23 cellular contexts compared by ENCODE assay signal in genomic region chr4:124409044-124409443, GRCh38.
DNase-seq lines count a peak whose midpoint lies in the region; FAIRE-seq and TF ChIP-seq lines count a peak whose summit lies in the region.
"Had no signal": no experiment of that assay in that cellular context is flagged by ENCODE, and none has a peak within 500 bp of the region (broad histone marks: within the 10 kb centered on the region; RNA-seq: fewer than 3 reads in every experiment).

No MANE protein-coding gene starts in this region.

- no peak overlapping the region for H3K4ac ChIP-seq in mesendoderm (ENCODE audit: low read depth, low read length)

- no peak overlapping the region for H3K18ac ChIP-seq in mesendoderm (ENCODE audit: low read length)

- H3K27ac ChIP-seq in astrocyte (ENCODE audit: low read depth, low read length) (no peak overlapping the region), smooth muscle cell (ENCODE audit: low read depth) (no peak overlapping the region), SJCRH30 (no peak overlapping the region), mesendoderm (ENCODE audit: low read depth, low read length) (no peak overlapping the region)
- H3K27ac ChIP-seq: body of pancreas, lower lobe of right lung, upper lobe of left lung had no signal

- no peak overlapping the region for H2BK15ac ChIP-seq in mesendoderm (replicated peaks; ENCODE audit: low read depth)

- peaks cover 3% of the 10 kb centered on the region for H3K9me3 Mint-ChIP-seq in astrocyte (ENCODE audit: unreplicated experiment)
- H3K9me3 Mint-ChIP-seq: activated CD4-positive, alpha-beta memory T cell treated with anti-CD3 and anti-CD28 coated beads for 36 hours had no signal

- no peak for TF ChIP-seq POLR2A in H54 (IDR thresholded peaks at IDR 0.05; ENCODE audit: low read depth, low read length)

- H3K36me3 ChIP-seq in astrocyte (ENCODE audit: insufficient read depth, low read length) (no peaks in the 10 kb centered on the region), smooth muscle cell (ENCODE audit: low read depth) (no peaks in the 10 kb centered on the region), SJCRH30 (no peaks in the 10 kb centered on the region), mesendoderm (ENCODE audit: control insufficient read depth, insufficient read depth, low read length) (no peaks in the 10 kb centered on the region)
- H3K36me3 ChIP-seq: lower lobe of right lung, upper lobe of left lung had no signal

- no peaks in the 10 kb centered on the region for H3K27me3 Mint-ChIP-seq in astrocyte (ENCODE audit: low read depth, unreplicated experiment)
- H3K27me3 Mint-ChIP-seq: activated CD4-positive, alpha-beta memory T cell treated with anti-CD3 and anti-CD28 coated beads for 36 hours; activated naive CD8-positive, alpha-beta T cell had no signal

- H3K4me3 ChIP-seq in astrocyte (ENCODE audit: insufficient read depth, low read depth, low read length), result no peak overlapping the region
- H3K4me3 ChIP-seq in fibroblast of pulmonary artery (replicated peaks; ENCODE audit: low read depth, low read length), result no peak overlapping the region
- no peak overlapping the region for H3K4me3 ChIP-seq in smooth muscle cell
- H3K4me3 ChIP-seq in SJCRH30, result no peak overlapping the region
- no peak overlapping the region for H3K4me3 ChIP-seq in mesendoderm (ENCODE audit: low read length)
- H3K4me3 ChIP-seq: body of pancreas, lower lobe of right lung, upper lobe of left lung had no signal

- H3K23ac ChIP-seq in mesendoderm (ENCODE audit: low read length), result no peak overlapping the region

- FAIRE-seq in H54 (lab: Jason Lieb, UNC) (peak; percentile 64), astrocyte (lab: Jason Lieb, UNC) (no peak)

- H3K56ac ChIP-seq in mesendoderm (ENCODE audit: low read length), result no peak overlapping the region

- no peak overlapping the region for H3K4me3 Mint-ChIP-seq in astrocyte (ENCODE audit: unreplicated experiment)
- H3K4me3 Mint-ChIP-seq: activated CD4-positive, alpha-beta memory T cell treated with anti-CD3 and anti-CD28 coated beads for 36 hours; activated naive CD8-positive, alpha-beta T cell; neural crest cell; stimulated activated effector memory CD8-positive, alpha-beta T cell treated with anti-CD3 and anti-CD28 coated beads, Interleukin-12 subunit alpha, Interleukin-12 subunit beta, amount 100 ng/mL, for 72 hours had no signal

- H4K5ac ChIP-seq in mesendoderm (ENCODE audit: low read length), result no peak overlapping the region

- H4K20me1 ChIP-seq in astrocyte (ENCODE audit: insufficient read depth, low read length) (no peaks in the 10 kb centered on the region), smooth muscle cell (ENCODE audit: low read depth) (no peaks in the 10 kb centered on the region)

- no peak overlapping the region for H4K8ac ChIP-seq in mesendoderm (ENCODE audit: low read depth, low read length)

- peaks cover 4% of the 10 kb centered on the region for H3K4me1 ChIP-seq in astrocyte (ENCODE audit: insufficient read depth, low read length)
- no peaks in the 10 kb centered on the region for H3K4me1 ChIP-seq in smooth muscle cell (ENCODE audit: low read depth)
- H3K4me1 ChIP-seq in SJCRH30, result no peaks in the 10 kb centered on the region
- no peaks in the 10 kb centered on the region for H3K4me1 ChIP-seq in mesendoderm (ENCODE audit: control insufficient read depth, low read depth, low read length)
- H3K4me1 ChIP-seq: body of pancreas, lower lobe of right lung, upper lobe of left lung had no signal

- H3F3A ChIP-seq in smooth muscle cell (ENCODE audit: low read depth), result no peaks in the 10 kb centered on the region

- H3K79me2 ChIP-seq in astrocyte (ENCODE audit: insufficient read depth, low read length) (no peaks in the 10 kb centered on the region), smooth muscle cell (ENCODE audit: low read depth) (no peaks in the 10 kb centered on the region), mesendoderm (ENCODE audit: control insufficient read depth, insufficient read depth, low read length) (no peaks in the 10 kb centered on the region)

- H3K4me2 ChIP-seq in astrocyte (ENCODE audit: low read length), result peak overlapping the region; percentile 38
- no peak overlapping the region for H3K4me2 ChIP-seq in smooth muscle cell
- no peak overlapping the region for H3K4me2 ChIP-seq in mesendoderm (ENCODE audit: low read length)

- no peak overlapping the region for H3K9ac ChIP-seq in astrocyte (ENCODE audit: low read length)
- no peak overlapping the region for H3K9ac ChIP-seq in smooth muscle cell (ENCODE audit: low read depth)
- H3K9ac ChIP-seq in mesendoderm (ENCODE audit: low read length), result no peak overlapping the region

- H3K4me1 Mint-ChIP-seq in astrocyte (ENCODE audit: low read depth, unreplicated experiment), result peaks cover 7% of the 10 kb centered on the region
- H3K4me1 Mint-ChIP-seq: stimulated activated effector memory CD8-positive, alpha-beta T cell treated with anti-CD3 and anti-CD28 coated beads, Interleukin-12 subunit alpha, Interleukin-12 subunit beta, amount 100 ng/mL, for 72 hours had no signal

- H2AFZ ChIP-seq in astrocyte (ENCODE audit: low read depth, low read length) (peak overlapping the region; percentile 35), smooth muscle cell (ENCODE audit: low read depth) (peak overlapping the region; percentile 30)

- no peaks in the 10 kb centered on the region for H3K36me3 Mint-ChIP-seq in astrocyte (ENCODE audit: low read depth, unreplicated experiment)
- H3K36me3 Mint-ChIP-seq: activated CD4-positive, alpha-beta memory T cell treated with anti-CD3 and anti-CD28 coated beads for 36 hours; activated naive CD8-positive, alpha-beta T cell; stimulated activated effector memory CD8-positive, alpha-beta T cell treated with anti-CD3 and anti-CD28 coated beads, Interleukin-12 subunit alpha, Interleukin-12 subunit beta, amount 100 ng/mL, for 72 hours had no signal

- no peak overlapping the region for H3K27ac Mint-ChIP-seq in astrocyte (ENCODE audit: unreplicated experiment)
- H3K27ac Mint-ChIP-seq: activated CD4-positive, alpha-beta memory T cell treated with anti-CD3 and anti-CD28 coated beads for 36 hours; activated naive CD8-positive, alpha-beta T cell; stimulated activated effector memory CD8-positive, alpha-beta T cell treated with anti-CD3 and anti-CD28 coated beads, Interleukin-12 subunit alpha, Interleukin-12 subunit beta, amount 100 ng/mL, for 72 hours had no signal

- 69% methylated on average over 4 of the region's 4 CpGs for WGBS in smooth muscle cell (ENCODE audit: low lambda C conversion rate)
- WGBS in mesendoderm (ENCODE audit: extremely low coverage, insufficient coverage, low lambda C conversion rate), result no CpG with 5 or more reads among the region's 4 CpGs

- no peaks in the 10 kb centered on the region for H3K9me3 ChIP-seq in astrocyte (ENCODE audit: insufficient read depth, low read depth, low read length)
- H3K9me3 ChIP-seq in smooth muscle cell (replicated peaks; ENCODE audit: low read depth), result no peaks in the 10 kb centered on the region
- H3K9me3 ChIP-seq in SJCRH30 (replicated peaks), result no peaks in the 10 kb centered on the region
- H3K9me3 ChIP-seq: body of pancreas, lower lobe of right lung, upper lobe of left lung had no signal

- no peak overlapping the region for H2AK5ac ChIP-seq in mesendoderm (ENCODE audit: low read length)

- H2BK120ac ChIP-seq in mesendoderm (ENCODE audit: low read depth, low read length), result no peak overlapping the region

- no peaks in the 10 kb centered on the region for H3K79me1 ChIP-seq in mesendoderm (ENCODE audit: low read length)

- H2BK5ac ChIP-seq in mesendoderm (ENCODE audit: low read length), result no peak overlapping the region

- DNase-seq in H54 (ENCODE audit: insufficient read length, low spot score) (no peak), astrocyte (ENCODE audit: low read depth) (peak; percentile 63), fibroblast of pulmonary artery (ENCODE audit: low read depth) (peak; percentile 24), smooth muscle cell (lab: John Stamatoyannopoulos, UW; ENCODE audit: unreplicated experiment) (no peak), SJCRH30 (no peak), mesendoderm (no peak), retina (no peak)
- no peak for DNase-seq in central memory CD4-positive, alpha-beta T cell
- DNase-seq: activated CD4-positive, alpha-beta memory T cell treated with anti-CD3 and anti-CD28 coated beads for 36 hours; activated CD4-positive, CD25-positive, alpha-beta regulatory T cell; body of pancreas; COR-L47; effector CD8-positive, alpha-beta T cell; erythroblast; kidney; lower lobe of right lung; SHP77; stimulated activated CD4-positive, alpha-beta T cell treated with anti-CD3 and anti-CD28 coated beads, Interleukin-2, amount 100 ng/mL, for 48 hours; substantia nigra; upper lobe of left lung had no signal

- no peaks in the 10 kb centered on the region for H3K27me3 ChIP-seq in astrocyte (ENCODE audit: insufficient read depth, low read length)
- no peaks in the 10 kb centered on the region for H3K27me3 ChIP-seq in smooth muscle cell (ENCODE audit: low read depth)
- no peaks in the 10 kb centered on the region for H3K27me3 ChIP-seq in SJCRH30
- no peaks in the 10 kb centered on the region for H3K27me3 ChIP-seq in mesendoderm (ENCODE audit: insufficient read depth, low read length, poor library complexity)
- H3K27me3 ChIP-seq: body of pancreas, upper lobe of left lung had no signal

- TF ChIP-seq CTCF in astrocyte (IDR thresholded peaks at IDR 0.05; ENCODE audit: insufficient read depth, low read depth, low read length) (no peak), fibroblast of pulmonary artery (IDR thresholded peaks at IDR 0.05; ENCODE audit: low read length, missing control alignments) (no peak), smooth muscle cell (IDR thresholded peaks at IDR 0.05; ENCODE audit: borderline replicate concordance, insufficient read depth, poor library complexity, severe bottlenecking) (no peak)

Comparison
In these comparisons a context has a peak if more than half of its experiments do, and no peak if none do; other contexts are left out.
1. DNase-seq: peak in astrocyte (single experiment) and fibroblast of pulmonary artery (single experiment); none in H54 (single experiment), smooth muscle cell (single experiment), SJCRH30 (0 of 2), central memory CD4-positive, alpha-beta T cell (single experiment), mesendoderm (single experiment) and retina (single experiment).